In genomic region chr1:104987210-104987609, GRCh38 we compare ENCODE assay signal across 13 cellular contexts.
A peak's percentile ranks its signal among the peaks of the same experiment; 100 is the strongest.
DNase-seq lines count a peak whose midpoint lies in the region; ATAC-seq and TF ChIP-seq lines count a peak whose summit lies in the region.
"Had no signal": no experiment of that assay in that cellular context is flagged by ENCODE, and none has a peak within 500 bp of the region (broad histone marks: within the 10 kb centered on the region; RNA-seq: fewer than 3 reads in every experiment).

No MANE protein-coding gene starts in this region.

- no peak overlapping the region for H3K27ac Mint-ChIP-seq in natural killer cell
- no peak overlapping the region for H3K27ac Mint-ChIP-seq in activated naive CD4-positive, alpha-beta T cell treated with anti-CD3 and anti-CD28 coated beads for 36 hours
- H3K27ac Mint-ChIP-seq: activated naive CD8-positive, alpha-beta T cell treated with anti-CD3 and anti-CD28 coated beads, Interleukin-2, amount 10 ng/mL, durations not matched to agents 7 days and 5 days; stimulated activated effector memory CD8-positive, alpha-beta T cell treated with anti-CD3 and anti-CD28 coated beads, Interleukin-12 subunit alpha, Interleukin-12 subunit beta, amount 100 ng/mL, for 72 hours had no signal

- intact Hi-C loops in natural killer cell (cut with micrococcal nuclease) = no loop called here
- intact Hi-C loops in activated naive CD4-positive, alpha-beta T cell treated with anti-CD3 and anti-CD28 coated beads for 36 hours (cut with micrococcal nuclease) = no loop called here

- DNase-seq in GM13977 (ENCODE audit: low spot score) = peak; percentile 11
- DNase-seq in natural killer cell = no peak
- DNase-seq in activated naive CD4-positive, alpha-beta T cell treated with anti-CD3 and anti-CD28 coated beads for 36 hours = no peak
- no peak for DNase-seq in DMS153 treated with DMSO at 0.1 percent for 48 hours (lab: John Stamatoyannopoulos, UW; ENCODE audit: unreplicated experiment)
- no peak for DNase-seq in activated naive CD4-positive, alpha-beta T cell (lab: John Stamatoyannopoulos, UW)
- DNase-seq: activated CD4-positive, alpha-beta T cell treated with anti-CD3 and anti-CD28 coated beads for 4 hours; activated naive CD8-positive, alpha-beta T cell treated with anti-CD3 and anti-CD28 coated beads, Interleukin-2, amount 10 ng/mL, durations not matched to agents 7 days and 5 days; NCI-H748 treated with DMSO at 0.1 percent for 48 hours; stimulated activated CD4-positive, alpha-beta T cell treated with anti-CD3 and anti-CD28 coated beads, Interleukin-15, amount 100 ng/mL, for 24 hours had no signal

- peaks cover 15 to 25% of the 10 kb centered on the region in 2 donors for H3K9me3 Mint-ChIP-seq in natural killer cell
- H3K9me3 Mint-ChIP-seq in activated naive CD4-positive, alpha-beta T cell treated with anti-CD3 and anti-CD28 coated beads for 36 hours = peaks cover 12% of the 10 kb centered on the region

- H3K4me3 Mint-ChIP-seq in natural killer cell = no peak overlapping the region
- H3K4me3 Mint-ChIP-seq in activated naive CD4-positive, alpha-beta T cell treated with anti-CD3 and anti-CD28 coated beads for 36 hours = no peak overlapping the region
- H3K4me3 Mint-ChIP-seq: activated naive CD8-positive, alpha-beta T cell treated with anti-CD3 and anti-CD28 coated beads, Interleukin-2, amount 10 ng/mL, durations not matched to agents 7 days and 5 days; stimulated activated effector memory CD8-positive, alpha-beta T cell treated with anti-CD3 and anti-CD28 coated beads, Interleukin-12 subunit alpha, Interleukin-12 subunit beta, amount 100 ng/mL, for 72 hours had no signal

- CTCF ChIA-PET in activated naive CD4-positive, alpha-beta T cell treated with anti-CD3 and anti-CD28 coated beads for 36 hours (lab: Charles Lee) = no interaction called here

- TF ChIP-seq CTCF in GM13977 (IDR thresholded peaks at IDR 0.05; ENCODE audit: extremely low read depth, insufficient read depth, missing control alignments) (no peak), natural killer cell (IDR thresholded peaks at IDR 0.05) (no peak)

- H3K4me1 Mint-ChIP-seq in natural killer cell = no peaks in the 10 kb centered on the region
- H3K4me1 Mint-ChIP-seq in activated naive CD4-positive, alpha-beta T cell treated with anti-CD3 and anti-CD28 coated beads for 36 hours (ENCODE audit: low read depth) = no peaks in the 10 kb centered on the region
- H3K4me1 Mint-ChIP-seq: activated naive CD8-positive, alpha-beta T cell treated with anti-CD3 and anti-CD28 coated beads, Interleukin-2, amount 10 ng/mL, durations not matched to agents 7 days and 5 days; stimulated activated effector memory CD8-positive, alpha-beta T cell treated with anti-CD3 and anti-CD28 coated beads, Interleukin-12 subunit alpha, Interleukin-12 subunit beta, amount 100 ng/mL, for 72 hours had no signal

- H3K27me3 Mint-ChIP-seq in natural killer cell (ENCODE audit: low read depth in 2 of 2) = no peaks in the 10 kb centered on the region
- H3K27me3 Mint-ChIP-seq in activated naive CD4-positive, alpha-beta T cell treated with anti-CD3 and anti-CD28 coated beads for 36 hours (ENCODE audit: low read depth) = no peaks in the 10 kb centered on the region
- H3K27me3 Mint-ChIP-seq: activated naive CD8-positive, alpha-beta T cell treated with anti-CD3 and anti-CD28 coated beads, Interleukin-2, amount 10 ng/mL, durations not matched to agents 7 days and 5 days had no signal

- peak; percentile 99 for ATAC-seq in GM19452 (IDR thresholded peaks at IDR 0.05; ENCODE audit: unreplicated experiment)
- peak; percentile 99 for ATAC-seq in HG02798 (IDR thresholded peaks at IDR 0.05; ENCODE audit: poor library complexity, unreplicated experiment)
- ATAC-seq in HG03460 (IDR thresholded peaks at IDR 0.05; ENCODE audit: unreplicated experiment) = peak; percentile 96
- no peak for ATAC-seq in natural killer cell
- ATAC-seq: stimulated activated effector memory CD8-positive, alpha-beta T cell treated with anti-CD3 and anti-CD28 coated beads, Interleukin-12 subunit alpha, Interleukin-12 subunit beta, amount 100 ng/mL, for 72 hours had no signal

- in situ Hi-C loops in GM13977 (cut with MboI; ENCODE audit: low pct_unique_long_range_greater_than_20kb, low sequenced_read_pairs, unreplicated experiment) = no loop called here

- H3K36me3 Mint-ChIP-seq in natural killer cell = peaks cover 7% of the 10 kb centered on the region
- H3K36me3 Mint-ChIP-seq in activated naive CD4-positive, alpha-beta T cell treated with anti-CD3 and anti-CD28 coated beads for 36 hours (ENCODE audit: low read depth) = no peaks in the 10 kb centered on the region
- H3K36me3 Mint-ChIP-seq: activated naive CD8-positive, alpha-beta T cell treated with anti-CD3 and anti-CD28 coated beads, Interleukin-2, amount 10 ng/mL, durations not matched to agents 7 days and 5 days; stimulated activated effector memory CD8-positive, alpha-beta T cell treated with anti-CD3 and anti-CD28 coated beads, Interleukin-12 subunit alpha, Interleukin-12 subunit beta, amount 100 ng/mL, for 72 hours had no signal

Comparison
In these comparisons a context has a peak if more than half of its experiments do, and no peak if none do; other contexts are left out.
1. ATAC-seq: peak in GM19452 (single experiment), HG02798 (single experiment) and HG03460 (single experiment); none in natural killer cell (0 of 3).